ENCODE assay signal across 24 cellular contexts in the genomic region with DNA sequence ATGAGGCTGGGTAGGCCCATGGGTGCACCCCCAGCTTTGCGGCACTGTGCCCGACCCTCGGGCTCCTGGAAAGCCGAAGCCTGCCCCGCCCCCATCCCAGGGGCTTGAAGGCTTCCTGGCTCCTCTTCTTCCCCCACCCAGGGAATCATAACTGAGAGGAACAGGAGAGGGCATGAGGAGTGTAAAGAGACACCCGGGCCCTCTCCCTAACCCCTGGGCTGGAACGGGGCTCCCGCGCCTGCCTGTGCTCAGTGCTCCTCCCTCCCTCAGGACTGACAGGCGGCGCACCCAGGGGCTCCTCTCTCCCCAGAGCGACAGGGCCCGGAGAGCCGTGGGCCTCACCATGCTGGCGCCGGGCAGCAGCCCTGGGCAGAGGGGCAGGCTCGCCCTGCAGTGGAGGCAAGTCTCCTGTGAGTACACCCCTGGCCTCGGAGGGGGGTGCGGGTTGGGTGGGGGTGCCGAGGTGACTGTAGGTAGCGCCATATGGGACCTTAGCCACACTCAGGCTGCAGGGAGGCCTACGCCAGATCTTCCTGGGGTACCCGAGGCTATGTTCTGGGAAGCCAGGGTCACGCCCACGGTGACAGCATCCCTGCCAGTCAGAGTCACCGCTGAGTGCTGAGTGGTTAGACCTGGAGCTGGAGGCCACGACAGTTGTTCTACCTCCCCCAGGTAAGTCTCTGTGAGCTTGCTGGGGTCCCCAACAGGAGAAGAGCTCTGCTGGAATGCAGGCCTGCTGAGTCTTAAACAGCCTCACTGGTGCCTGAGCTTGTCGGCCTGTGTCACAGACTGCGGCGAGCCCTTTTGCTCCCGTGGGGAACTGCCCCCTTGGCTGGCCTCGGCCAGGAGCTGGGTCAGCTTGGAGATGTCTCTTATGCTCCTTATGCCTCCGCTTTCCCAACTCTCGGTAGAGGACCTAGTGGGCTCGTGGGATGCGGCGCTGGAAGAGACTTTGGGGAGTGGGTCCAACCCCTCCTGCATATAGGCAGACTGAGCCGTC. TPM values are rescaled to one million over a fixed set of nuclear protein-coding genes. Genes with fewer than 3 reads are reported as not detected.
"Had no signal": no experiment of that assay in that cellular context is flagged by ENCODE, and none has a peak within 500 bp of the region (broad histone marks: within the 10 kb centered on the region; RNA-seq: fewer than 3 reads in every experiment).

No MANE protein-coding gene starts in this region.

- DNase-seq: activated CD4-positive, alpha-beta T cell treated with anti-CD3 and anti-CD28 coated beads for 36 hours; activated CD4-positive, alpha-beta T cell treated with anti-CD3 and anti-CD28 coated beads, Interleukin-2, amount 50 U/mL, for 48 hours; activated gamma-delta T cell treated with Interleukin-2 at 50 U/mL for 16 hours; activated naive CD8-positive, alpha-beta T cell treated with anti-CD3 and anti-CD28 coated beads, Interleukin-2, amount 10 ng/mL, durations not matched to agents 7 days and 5 days; activated T-cell treated with anti-CD3 and anti-CD28 coated beads for 4 hours; amygdala; brain microvascular endothelial cell; cortex of kidney; effector memory CD4-positive, alpha-beta T cell; stimulated activated CD4-positive, alpha-beta T cell treated with anti-CD3 and anti-CD28 coated beads, Interleukin-15, amount 100 ng/mL, for 24 hours; stimulated activated CD4-positive, alpha-beta T cell treated with anti-CD3 and anti-CD28 coated beads, Interleukin-2, amount 100 ng/mL, for 48 hours; T-helper 2 cell; transverse colon had no signal

- H3K36me3 Mint-ChIP-seq: activated naive CD8-positive, alpha-beta T cell treated with anti-CD3 and anti-CD28 coated beads, Interleukin-2, amount 10 ng/mL, durations not matched to agents 7 days and 5 days; mesothelial cell of epicardium; WTC11 had no signal

- H3K4me3 ChIP-seq: skin epidermis, transverse colon had no signal

- H3K9me3 Mint-ChIP-seq: activated naive CD8-positive, alpha-beta T cell treated with anti-CD3 and anti-CD28 coated beads, Interleukin-2, amount 10 ng/mL, durations not matched to agents 7 days and 5 days; activated T-helper 1 cell treated with anti-CD3 and anti-CD28 coated beads, Interleukin-12 subunit alpha, Interleukin-12 subunit beta, Interleukin-2, Interleukin-4 antibody, amounts not matched to agents 30 ng/mL and 10 ng/mL and 1 ng/mL, durations not matched to agents 14 hours and 24 hours and 36 hours; mesothelial cell of epicardium; nephron; stimulated activated naive CD8-positive, alpha-beta T cell treated with anti-CD3 and anti-CD28 coated beads, Interleukin-15, Interleukin-2, amounts not matched to agents 100 ng/mL and 50 ng/mL, for 24 hours; WTC11 had no signal

- H3K36me3 ChIP-seq: brain microvascular endothelial cell, transverse colon had no signal

- ATAC-seq: activated CD4-positive, alpha-beta T cell treated with anti-CD3 and anti-CD28 coated beads for 36 hours; right cardiac atrium; WTC11 had no signal

- H3K27ac Mint-ChIP-seq: activated CD4-positive, alpha-beta T cell treated with anti-CD3 and anti-CD28 coated beads for 36 hours; activated naive CD8-positive, alpha-beta T cell treated with anti-CD3 and anti-CD28 coated beads, Interleukin-2, amount 10 ng/mL, durations not matched to agents 7 days and 5 days; activated T-helper 1 cell treated with anti-CD3 and anti-CD28 coated beads, Interleukin-12 subunit alpha, Interleukin-12 subunit beta, Interleukin-2, Interleukin-4 antibody, amounts not matched to agents 30 ng/mL and 10 ng/mL and 1 ng/mL, durations not matched to agents 14 hours and 24 hours and 36 hours; mesothelial cell of epicardium; nephron; progenitor cell of endocrine pancreas; stimulated activated naive CD8-positive, alpha-beta T cell treated with anti-CD3 and anti-CD28 coated beads, Interleukin-15, Interleukin-2, amounts not matched to agents 100 ng/mL and 50 ng/mL, for 24 hours; WTC11 had no signal

- H3K27ac ChIP-seq: brain microvascular endothelial cell, skin epidermis, transverse colon had no signal

- H3K9me3 ChIP-seq: transverse colon had no signal

- H3K4me1 Mint-ChIP-seq: activated CD4-positive, alpha-beta T cell treated with anti-CD3 and anti-CD28 coated beads for 36 hours; activated naive CD8-positive, alpha-beta T cell treated with anti-CD3 and anti-CD28 coated beads, Interleukin-2, amount 10 ng/mL, durations not matched to agents 7 days and 5 days had no signal

- H3K4me1 ChIP-seq: transverse colon had no signal

- H3K4me3 Mint-ChIP-seq: activated CD4-positive, alpha-beta T cell treated with anti-CD3 and anti-CD28 coated beads for 36 hours; activated naive CD8-positive, alpha-beta T cell treated with anti-CD3 and anti-CD28 coated beads, Interleukin-2, amount 10 ng/mL, durations not matched to agents 7 days and 5 days; activated T-helper 1 cell treated with anti-CD3 and anti-CD28 coated beads, Interleukin-12 subunit alpha, Interleukin-12 subunit beta, Interleukin-2, Interleukin-4 antibody, amounts not matched to agents 30 ng/mL and 10 ng/mL and 1 ng/mL, durations not matched to agents 14 hours and 24 hours and 36 hours; mesothelial cell of epicardium; nephron; stimulated activated naive CD8-positive, alpha-beta T cell treated with anti-CD3 and anti-CD28 coated beads, Interleukin-15, Interleukin-2, amounts not matched to agents 100 ng/mL and 50 ng/mL, for 24 hours; WTC11 had no signal

RNA-seq across cellular contexts. Expression of gene LRTM2, which starts 7.7 kb away (rescaled TPM):
- total RNA-seq: activated CD4-positive, alpha-beta T cell treated with anti-CD3 and anti-CD28 coated beads for 36 hours; activated naive CD8-positive, alpha-beta T cell treated with anti-CD3 and anti-CD28 coated beads, Interleukin-2, amount 10 ng/mL, durations not matched to agents 7 days and 5 days; activated T-helper 1 cell treated with anti-CD3 and anti-CD28 coated beads, Interleukin-12 subunit alpha, Interleukin-12 subunit beta, Interleukin-2, Interleukin-4 antibody, amounts not matched to agents 30 ng/mL and 10 ng/mL and 1 ng/mL, durations not matched to agents 14 hours and 24 hours and 36 hours; fibroblast of villous mesenchyme; lung microvascular endothelial cell; omental fat pad; right cardiac atrium; transverse colon had no signal
- polyA plus RNA-seq: right cardiac atrium had no signal
